15 cellular contexts compared by ENCODE assay signal in the genomic region with DNA sequence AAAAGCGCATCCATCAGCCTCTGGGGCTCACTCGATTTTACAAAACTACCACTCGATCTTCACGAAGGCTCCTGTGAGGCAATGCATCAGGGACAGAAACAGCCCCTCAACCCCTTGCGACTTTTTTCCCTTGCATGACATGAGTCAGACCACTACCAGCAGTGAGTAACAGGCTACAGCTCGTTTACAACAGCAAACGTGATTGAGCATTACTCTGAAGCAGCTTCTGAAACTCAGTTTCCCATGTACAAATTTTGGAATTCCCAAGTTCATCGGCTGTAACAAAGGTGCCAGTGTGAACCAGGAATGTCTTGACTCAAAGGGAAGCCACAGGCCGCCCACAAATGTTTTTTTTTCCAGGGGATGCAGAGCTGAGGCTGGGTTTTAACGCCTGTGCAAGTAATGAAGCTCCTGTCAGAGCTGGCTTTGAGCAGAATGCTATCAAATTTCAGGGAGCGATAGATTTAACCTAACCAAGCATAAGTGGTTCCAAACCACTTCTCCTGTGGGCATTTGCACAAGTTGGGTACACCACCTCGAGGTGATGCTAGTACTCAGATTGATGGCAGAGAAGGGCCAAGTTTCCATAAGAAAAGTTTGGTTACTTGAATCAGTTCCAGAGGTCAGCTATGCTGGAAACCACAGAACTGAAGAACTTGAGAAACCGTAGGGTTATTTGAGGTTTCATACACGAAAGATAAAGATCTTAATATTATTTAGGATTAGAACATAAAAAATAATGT.
DNase-seq lines count a peak whose midpoint lies in the region; ATAC-seq and TF ChIP-seq lines count a peak whose summit lies in the region.
"Had no signal": no experiment of that assay in that cellular context is flagged by ENCODE, and none has a peak within 500 bp of the region (broad histone marks: within the 10 kb centered on the region; RNA-seq: fewer than 3 reads in every experiment).

No MANE protein-coding gene starts in this region.

- H3K4me1 ChIP-seq in GM23338 (ENCODE audit: insufficient read depth) (no peaks in the 10 kb centered on the region), Panc1 (ENCODE audit: control insufficient read depth, insufficient read depth, low read length) (no peaks in the 10 kb centered on the region), neural progenitor cell (peaks cover 8% of the 10 kb centered on the region), sigmoid colon (no peaks in the 10 kb centered on the region)
- H3K4me1 ChIP-seq: parathyroid adenoma had no signal

- H3K27ac ChIP-seq in GM23338 (ENCODE audit: low read depth) (no peak overlapping the region), Panc1 (ENCODE audit: low read length) (no peak overlapping the region), neural progenitor cell (no peak overlapping the region), sigmoid colon (no peak overlapping the region)
- H3K27ac ChIP-seq: parathyroid adenoma had no signal

- TF ChIP-seq EP300 in sigmoid colon (IDR thresholded peaks at IDR 0.05): no peak

- TF ChIP-seq POLR2A in sigmoid colon (IDR thresholded peaks at IDR 0.05): no peak

- no TSS peak for BruUV-seq in Panc1 (replicated peaks; lab: Mats Ljungman, UMichigan)

- no peaks in the 10 kb centered on the region for H3F3A ChIP-seq in GM23338 (replicated peaks; ENCODE audit: low read depth)
- H3F3A ChIP-seq in neural progenitor cell (ENCODE audit: low read depth): no peaks in the 10 kb centered on the region

- H3K9me3 Mint-ChIP-seq in GM23338: peaks cover 53% of the 10 kb centered on the region
- peaks cover 2% of the 10 kb centered on the region for H3K9me3 Mint-ChIP-seq in neural progenitor cell
- H3K9me3 Mint-ChIP-seq: activated CD4-positive, alpha-beta memory T cell treated with anti-CD3 and anti-CD28 coated beads for 36 hours; IgD-negative memory B cell had no signal

- DNase-seq in GM23338 (ENCODE audit: low spot score) (no peak), Panc1 (ENCODE audit: low read depth, low spot score) (peak; percentile 7), epithelial cell of esophagus (ENCODE audit: low read depth) (peak; percentile 4), neural progenitor cell (ENCODE audit: low spot score) (no peak), NCI-H1694 (lab: John Stamatoyannopoulos, UW) (no peak), GM13977 (ENCODE audit: low spot score) (no peak), sigmoid colon (no peak)
- DNase-seq: activated CD4-positive, alpha-beta memory T cell treated with anti-CD3 and anti-CD28 coated beads for 36 hours; head of caudate nucleus; mucosa of descending colon; MV-4-11; NCI-H226 had no signal

- POLR2A ChIA-PET in Panc1 (lab: Charles Lee): no interaction called here

- no peak for TF ChIP-seq CTCF in GM23338 (conservative IDR thresholded peaks at IDR 0.05; ENCODE audit: low read depth in 2 of 2)
- no peak for TF ChIP-seq CTCF in Panc1 (IDR thresholded peaks at IDR 0.05)
- no peak for TF ChIP-seq CTCF in epithelial cell of esophagus (IDR thresholded peaks at IDR 0.05; ENCODE audit: insufficient read depth, low read depth, low read length, missing control alignments)
- no peak for TF ChIP-seq CTCF in neural progenitor cell (IDR thresholded peaks at IDR 0.05)
- no peak for TF ChIP-seq CTCF in GM13977 (IDR thresholded peaks at IDR 0.05; ENCODE audit: extremely low read depth, insufficient read depth, missing control alignments)
- no peak for TF ChIP-seq CTCF in sigmoid colon (IDR thresholded peaks at IDR 0.05)

- ATAC-seq in GM23338 (peak; percentile 54), Panc1 (no peak), HG02938 (IDR thresholded peaks at IDR 0.05; ENCODE audit: unreplicated experiment) (no peak)
- ATAC-seq: mucosa of descending colon had no signal

- H3K27me3 ChIP-seq in GM23338 (ENCODE audit: insufficient read depth) (no peaks in the 10 kb centered on the region), Panc1 (ENCODE audit: control insufficient read depth, insufficient read depth, low read length) (no peaks in the 10 kb centered on the region), neural progenitor cell (no peaks in the 10 kb centered on the region), sigmoid colon (no peaks in the 10 kb centered on the region)

- H2AFZ ChIP-seq in GM23338 (peak overlapping the region; percentile 45; the same call in 1 of the 2 replicates), neural progenitor cell (replicated peaks) (peak overlapping the region; percentile 94)
- H2AFZ ChIP-seq: parathyroid adenoma had no signal

- H3K9me3 ChIP-seq in Panc1 (ENCODE audit: control insufficient read depth, insufficient read depth, low read depth, low read length) (no peaks in the 10 kb centered on the region), neural progenitor cell (ENCODE audit: low read depth) (no peaks in the 10 kb centered on the region), sigmoid colon (no peaks in the 10 kb centered on the region)

- CTCF ChIA-PET in Panc1 (lab: Charles Lee): no interaction called here

- in situ Hi-C loops in Panc1 (cut with HindIII; ENCODE audit: low pct_unique_long_range_greater_than_20kb, low sequenced_read_pairs) (no loop called here), GM13977 (cut with MboI; ENCODE audit: low pct_unique_long_range_greater_than_20kb, low sequenced_read_pairs, unreplicated experiment) (no loop called here)

- 52 to 58% methylated on average over 14 of the region's 14 CpGs for WGBS in sigmoid colon, 2 donors

- no peaks in the 10 kb centered on the region for H3K36me3 Mint-ChIP-seq in GM23338 (ENCODE audit: low read depth)
- no peaks in the 10 kb centered on the region for H3K36me3 Mint-ChIP-seq in neural progenitor cell
- H3K36me3 Mint-ChIP-seq: activated CD4-positive, alpha-beta memory T cell treated with anti-CD3 and anti-CD28 coated beads for 36 hours; IgD-negative memory B cell had no signal

- H3K9me2 ChIP-seq in GM23338 (ENCODE audit: insufficient read depth): no peaks in the 10 kb centered on the region

- H3K27ac Mint-ChIP-seq in GM23338: no peak overlapping the region
- H3K27ac Mint-ChIP-seq in neural progenitor cell: peak overlapping the region; percentile 72
- H3K27ac Mint-ChIP-seq: activated CD4-positive, alpha-beta memory T cell treated with anti-CD3 and anti-CD28 coated beads for 36 hours; IgD-negative memory B cell had no signal

- no peaks in the 10 kb centered on the region for H3K36me3 ChIP-seq in GM23338 (ENCODE audit: insufficient read depth)
- no peaks in the 10 kb centered on the region for H3K36me3 ChIP-seq in Panc1 (ENCODE audit: control insufficient read depth, insufficient read depth, low read length)
- H3K36me3 ChIP-seq in neural progenitor cell: no peaks in the 10 kb centered on the region
- H3K36me3 ChIP-seq in sigmoid colon: no peaks in the 10 kb centered on the region

- H3K9ac ChIP-seq in neural progenitor cell: no peak overlapping the region
- H3K9ac ChIP-seq: parathyroid adenoma had no signal

- intact Hi-C loops in Panc1 (cut with micrococcal nuclease; ENCODE audit: unreplicated experiment) (no loop called here), sigmoid colon (cut with DNase I) (no loop called here)

- H3K4me3 Mint-ChIP-seq in GM23338 (0 out of 3 replicates have a peak overlapping the region, but pooled peaks have one; percentile 12), neural progenitor cell (no peak overlapping the region)
- H3K4me3 Mint-ChIP-seq: activated CD4-positive, alpha-beta memory T cell treated with anti-CD3 and anti-CD28 coated beads for 36 hours; IgD-negative memory B cell had no signal

- H3K4me1 Mint-ChIP-seq in GM23338 (peaks cover 9% of the 10 kb centered on the region; the same call in 2 of the 3 replicates), neural progenitor cell (peaks cover 19% of the 10 kb centered on the region)
- H3K4me1 Mint-ChIP-seq: IgD-negative memory B cell had no signal

- H3K27me3 Mint-ChIP-seq in GM23338 (ENCODE audit: insufficient read depth, low read depth, poor library complexity) (no peaks in the 10 kb centered on the region), neural progenitor cell (ENCODE audit: insufficient read depth, low read depth) (peaks cover 2% of the 10 kb centered on the region)
- H3K27me3 Mint-ChIP-seq: activated CD4-positive, alpha-beta memory T cell treated with anti-CD3 and anti-CD28 coated beads for 36 hours; IgD-negative memory B cell had no signal

- no peak overlapping the region for H3K4me2 ChIP-seq in GM23338
- no peak overlapping the region for H3K4me2 ChIP-seq in neural progenitor cell

- H4K20me1 ChIP-seq in GM23338 (replicated peaks; ENCODE audit: insufficient read depth): no peaks in the 10 kb centered on the region
- H4K20me1 ChIP-seq in neural progenitor cell (ENCODE audit: low read depth): no peaks in the 10 kb centered on the region

- no peaks in the 10 kb centered on the region for H3K79me2 ChIP-seq in GM23338 (replicated peaks; ENCODE audit: insufficient read depth)
- H3K79me2 ChIP-seq in neural progenitor cell (ENCODE audit: low read depth): no peaks in the 10 kb centered on the region
- H3K79me2 ChIP-seq: parathyroid adenoma had no signal

- H3K4me3 ChIP-seq in GM23338 (no peak overlapping the region), Panc1 (ENCODE audit: low read depth in 2 of 2, low read length in 2 of 2) (no peak overlapping the region), epithelial cell of esophagus (ENCODE audit: low read length) (no peak overlapping the region), neural progenitor cell (no peak overlapping the region), sigmoid colon (no peak overlapping the region)
- H3K4me3 ChIP-seq: mucosa of descending colon had no signal

TF ChIP-seq in GM23338, 12 proteins besides CTCF, POLR2A, EP300 and RAD21 (continues in another document):
- TF ChIP-seq JUNB (IDR thresholded peaks at IDR 0.05; ENCODE audit: unreplicated experiment) (peak; percentile 44), EZH2 (IDR thresholded peaks at IDR 0.05; ENCODE audit: low read depth, unreplicated experiment) (no peak)

Comparison
In these comparisons a context has a peak if more than half of its experiments do, and no peak if none do; other contexts are left out.
1. DNase-seq: peak in Panc1 (single experiment) and epithelial cell of esophagus (single experiment); none in GM23338 (single experiment), neural progenitor cell (single experiment), NCI-H1694 (single experiment), GM13977 (single experiment) and sigmoid colon (single experiment).